Comparison of ENCODE assay signal across 9 cellular contexts in the genomic region with DNA sequence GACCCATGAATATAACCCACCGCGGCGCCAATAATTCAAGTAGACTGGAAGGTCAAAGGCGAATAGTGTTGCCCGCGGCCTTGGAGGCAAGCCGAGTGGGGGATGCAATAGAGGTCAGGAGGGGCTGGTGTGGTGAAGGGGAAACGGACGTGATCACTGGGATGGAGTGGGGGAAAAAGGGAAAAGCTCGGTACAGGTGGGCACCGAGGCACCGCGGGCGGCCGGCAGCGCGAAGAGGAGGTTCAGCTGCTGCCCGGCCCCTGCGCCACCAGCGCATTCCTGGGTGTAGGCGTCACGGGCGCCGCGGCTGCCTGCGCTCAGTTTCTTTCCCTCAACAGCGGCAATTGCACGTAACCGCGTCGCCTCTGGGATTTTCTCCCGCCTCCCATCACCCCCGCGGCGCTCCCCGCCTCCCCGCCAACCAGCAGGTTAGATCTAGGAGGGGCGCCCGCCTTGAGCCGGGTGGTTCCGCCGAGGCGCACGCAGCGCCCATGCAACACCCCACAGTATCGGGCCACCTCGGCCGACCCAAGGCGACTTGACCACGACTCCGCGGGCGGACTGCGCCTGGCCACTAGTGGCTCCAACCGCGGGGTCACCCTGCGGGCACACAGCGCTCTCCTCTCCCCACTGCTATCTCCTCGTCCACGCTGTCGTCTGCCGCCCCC. TPM values are rescaled to one million over a fixed set of nuclear protein-coding genes. Genes with fewer than 3 reads are reported as not detected.
A peak's percentile ranks its signal among the peaks of the same experiment; 100 is the strongest.
DNase-seq lines count a peak whose midpoint lies in the region; ATAC-seq, FAIRE-seq and TF ChIP-seq lines count a peak whose summit lies in the region.
"Had no signal": no experiment of that assay in that cellular context is flagged by ENCODE, and none has a peak within 500 bp of the region (broad histone marks: within the 10 kb centered on the region; RNA-seq: fewer than 3 reads in every experiment).

No MANE protein-coding gene starts in this region.

- TF ChIP-seq CTCF in Peyer's patch (IDR thresholded peaks at IDR 0.05) (peak in 3 of 6 experiments; percentile 5 to 28 (median 20)), endothelial cell of umbilical vein (IDR thresholded peaks at IDR 0.05; ENCODE audit: extremely low read depth in 1 of 2, insufficient read depth in 1 of 2, low read depth in 1 of 2, low read length in 2 of 2) (no peak)

- WGBS in mesodermal cell (ENCODE audit: insufficient coverage in 2 of 2), 2 experiments = 0 to 1% methylated on average over 42 to 48 of the region's 62 CpGs
- WGBS in urinary bladder = under 1% methylated on average over 62 of the region's 62 CpGs

- H3K36me3 Mint-ChIP-seq in activated naive CD8-positive, alpha-beta T cell treated with anti-CD3 and anti-CD28 coated beads for 36 hours = peaks cover 2% of the 10 kb centered on the region
- no peaks in the 10 kb centered on the region for H3K36me3 Mint-ChIP-seq in activated naive CD8-positive, alpha-beta T cell treated with anti-CD3 and anti-CD28 coated beads, Interleukin-2, amount 50 U/mL, for 24 hours (ENCODE audit: low read depth)

- CTCF ChIA-PET in endothelial cell of umbilical vein (lab: Charles Lee) = interaction anchor here (1.0 to 3.3 kb wide), 6 partner anchors 19 to 890 kb away, joined by 3 to 21 read pairs (median 6); no protein-coding TSS in a partner anchor

- H2AFZ ChIP-seq in endothelial cell of umbilical vein (ENCODE audit: low read depth, low read length) = no peak overlapping the region

- H3K4me2 ChIP-seq in endothelial cell of umbilical vein (ENCODE audit: insufficient read depth, low read length) = peak overlapping the region; percentile 100

- H3K9ac ChIP-seq in endothelial cell of umbilical vein (replicated peaks; ENCODE audit: extremely low read depth, insufficient read depth, low read length) = peak overlapping the region; percentile 99

- H4K20me1 ChIP-seq in endothelial cell of umbilical vein (replicated peaks; ENCODE audit: control insufficient read depth, extremely low read depth, insufficient read depth, low read length) = peaks cover 7% of the 10 kb centered on the region

- H3K27me3 ChIP-seq in Peyer's patch (no peaks in the 10 kb centered on the region), endothelial cell of umbilical vein (ENCODE audit: control insufficient read depth in 2 of 2, insufficient read depth in 2 of 2, low read length in 2 of 2) (no peaks in the 10 kb centered on the region)

- H3K9me1 ChIP-seq in endothelial cell of umbilical vein (replicated peaks; ENCODE audit: control insufficient read depth, extremely low read depth, insufficient read depth, low read length) = no peaks in the 10 kb centered on the region

- H3K27ac ChIP-seq in Peyer's patch = peak overlapping the region; percentile 64 to 96 (median 91)
- H3K27ac ChIP-seq in endothelial cell of umbilical vein (ENCODE audit: insufficient read depth, low read depth, low read length) = peak overlapping the region; percentile 85
- H3K27ac ChIP-seq in mesodermal cell (ENCODE audit: low read depth, low read length, severe bottlenecking) = peak overlapping the region; percentile 65
- H3K27ac ChIP-seq in urinary bladder (ENCODE audit: low read depth) = peak overlapping the region; percentile 96

- dilution Hi-C loops in endothelial cell of umbilical vein (cut with MboI; ENCODE audit: extremely low pct_ligation_motif_present, low sequenced_read_pairs) = loop anchor here (25.0 kb wide), 1 partner anchor 349 kb away; no protein-coding TSS in a partner anchor

- DNase-seq in activated naive CD8-positive, alpha-beta T cell treated with anti-CD3 and anti-CD28 coated beads for 36 hours = no peak
- DNase-seq in activated naive CD8-positive, alpha-beta T cell treated with anti-CD3 and anti-CD28 coated beads, Interleukin-2, amount 50 U/mL, for 24 hours = no peak
- DNase-seq in Peyer's patch (peak in 2 of 3 donors; percentile 82 to 87), endothelial cell of umbilical vein (ENCODE audit: low read depth, low spot score) (peak; percentile 60), NCI-H2029 (lab: John Stamatoyannopoulos, UW) (no peak)
- no peak for DNase-seq in stimulated activated CD4-positive, alpha-beta T cell treated with anti-CD3 and anti-CD28 coated beads, Interleukin-1b, Interleukin-23, amount 100 ng/mL, for 48 hours
- DNase-seq: activated T-cell treated with anti-CD3 and anti-CD28 coated beads, Interleukin-2, amount 50 U/mL, for 4 hours had no signal

- H3K79me2 ChIP-seq in endothelial cell of umbilical vein (ENCODE audit: control insufficient read depth, insufficient read depth, low read length) = peaks cover 63% of the 10 kb centered on the region

- TF ChIP-seq POLR2A in Peyer's patch (IDR thresholded peaks at IDR 0.05) (peak; percentile 53 to 69), endothelial cell of umbilical vein (IDR thresholded peaks at IDR 0.05; ENCODE audit: low read depth, low read length) (peak; percentile 33)

- no TSS peak for BruUV-seq in endothelial cell of umbilical vein (replicated peaks; lab: Mats Ljungman, UMichigan)

- H3K4me3 ChIP-seq in Peyer's patch = peak overlapping the region; percentile 37 to 92 (median 58)
- peak overlapping the region; percentile 87 to 97 (median 95) for H3K4me3 ChIP-seq in endothelial cell of umbilical vein (replicated peaks in 1 of 3; ENCODE audit: insufficient read depth in 1 of 3, low read depth in 1 of 3, low read length in 3 of 3)
- peak overlapping the region; percentile 73 for H3K4me3 ChIP-seq in mesodermal cell (ENCODE audit: extremely low read depth, insufficient read depth, low read length, poor library complexity, severe bottlenecking)
- H3K4me3 ChIP-seq in urinary bladder (ENCODE audit: low read depth, low read length) = peak overlapping the region; percentile 72

- H3K4me3 Mint-ChIP-seq in activated naive CD8-positive, alpha-beta T cell treated with anti-CD3 and anti-CD28 coated beads for 36 hours = peak overlapping the region; percentile 7
- H3K4me3 Mint-ChIP-seq in activated naive CD8-positive, alpha-beta T cell treated with anti-CD3 and anti-CD28 coated beads, Interleukin-2, amount 50 U/mL, for 24 hours = no peak overlapping the region
- H3K4me3 Mint-ChIP-seq: activated T-cell treated with anti-CD3 and anti-CD28 coated beads, Interleukin-2, amount 50 U/mL, for 4 hours had no signal

- peaks cover 0 to 30% (median 0%) of the 10 kb centered on the region in 4 donors for H3K4me1 ChIP-seq in Peyer's patch
- H3K4me1 ChIP-seq in endothelial cell of umbilical vein (ENCODE audit: control insufficient read depth, extremely low read depth, insufficient read depth, low read length) = peaks cover 34% of the 10 kb centered on the region
- H3K4me1 ChIP-seq in mesodermal cell (ENCODE audit: control insufficient read depth, insufficient read depth, low read length, poor library complexity, severe bottlenecking) = peaks cover 22% of the 10 kb centered on the region
- no peaks in the 10 kb centered on the region for H3K4me1 ChIP-seq in urinary bladder (ENCODE audit: insufficient read depth)

- H3K4me1 Mint-ChIP-seq in activated naive CD8-positive, alpha-beta T cell treated with anti-CD3 and anti-CD28 coated beads for 36 hours = peaks cover 9% of the 10 kb centered on the region
- H3K4me1 Mint-ChIP-seq in activated naive CD8-positive, alpha-beta T cell treated with anti-CD3 and anti-CD28 coated beads, Interleukin-2, amount 50 U/mL, for 24 hours = peaks cover 11% of the 10 kb centered on the region

- peaks cover 70% of the 10 kb centered on the region for H3K27me3 Mint-ChIP-seq in activated naive CD8-positive, alpha-beta T cell treated with anti-CD3 and anti-CD28 coated beads for 36 hours
- peaks cover 58% of the 10 kb centered on the region for H3K27me3 Mint-ChIP-seq in activated naive CD8-positive, alpha-beta T cell treated with anti-CD3 and anti-CD28 coated beads, Interleukin-2, amount 50 U/mL, for 24 hours

- ATAC-seq in activated naive CD8-positive, alpha-beta T cell treated with anti-CD3 and anti-CD28 coated beads, Interleukin-2, amount 50 U/mL, for 24 hours = no peak

- intact Hi-C loops in endothelial cell of umbilical vein (cut with micrococcal nuclease) = loop anchor here (1.0 to 10.0 kb wide), 14 partner anchors 9 to 837 kb away; no protein-coding TSS in a partner anchor

- no peaks in the 10 kb centered on the region for H3K9me3 ChIP-seq in Peyer's patch
- H3K9me3 ChIP-seq in endothelial cell of umbilical vein (replicated peaks; ENCODE audit: control insufficient read depth, insufficient read depth, low read length) = no peaks in the 10 kb centered on the region
- H3K9me3 ChIP-seq in mesodermal cell (ENCODE audit: control insufficient read depth, low read length) = no peaks in the 10 kb centered on the region

- no peak overlapping the region for H3K27ac Mint-ChIP-seq in activated naive CD8-positive, alpha-beta T cell treated with anti-CD3 and anti-CD28 coated beads for 36 hours
- H3K27ac Mint-ChIP-seq in activated naive CD8-positive, alpha-beta T cell treated with anti-CD3 and anti-CD28 coated beads, Interleukin-2, amount 50 U/mL, for 24 hours = no peak overlapping the region

- no peak for FAIRE-seq in endothelial cell of umbilical vein (lab: Jason Lieb, UNC)

- peaks cover 2% of the 10 kb centered on the region for H3K9me3 Mint-ChIP-seq in activated naive CD8-positive, alpha-beta T cell treated with anti-CD3 and anti-CD28 coated beads for 36 hours
- H3K9me3 Mint-ChIP-seq in activated naive CD8-positive, alpha-beta T cell treated with anti-CD3 and anti-CD28 coated beads, Interleukin-2, amount 50 U/mL, for 24 hours = no peaks in the 10 kb centered on the region
- H3K9me3 Mint-ChIP-seq: activated T-cell treated with anti-CD3 and anti-CD28 coated beads, Interleukin-2, amount 50 U/mL, for 4 hours had no signal

- POLR2A ChIA-PET in endothelial cell of umbilical vein (lab: Charles Lee) = interaction anchor here (1.4 to 2.4 kb wide), 3 partner anchors 11 to 345 kb away, joined by 4 to 15 read pairs (median 6); no protein-coding TSS in a partner anchor

- no peaks in the 10 kb centered on the region for H3K36me3 ChIP-seq in Peyer's patch
- H3K36me3 ChIP-seq in endothelial cell of umbilical vein (ENCODE audit: control insufficient read depth in 2 of 2, extremely low read depth in 1 of 2, insufficient read depth in 2 of 2, low read length in 2 of 2) = peaks cover 0 to 11% of the 10 kb centered on the region in 2 experiments
- peaks cover 34% of the 10 kb centered on the region for H3K36me3 ChIP-seq in mesodermal cell (ENCODE audit: control insufficient read depth, insufficient read depth, low read length)
- H3K36me3 ChIP-seq in urinary bladder (ENCODE audit: insufficient read depth) = no peaks in the 10 kb centered on the region

RNA-seq across cellular contexts. Expression of a gene that starts 1.5 kb away (rescaled TPM):
- total RNA-seq in activated naive CD8-positive, alpha-beta T cell treated with anti-CD3 and anti-CD28 coated beads for 36 hours = not detected
- total RNA-seq in Peyer's patch (10 to 100 TPM; 14.9 to 80.6 (median 46.7) TPM), endothelial cell of umbilical vein (132 and 158 TPM in 2 replicates), urinary bladder (139 TPM)
- polyA plus RNA-seq in endothelial cell of umbilical vein (53.3 and 57.1 TPM in 2 replicates), urinary bladder (45.0 TPM)
- polyA plus RNA-seq in endothelial cell of umbilical vein (2011; cell fraction: cytosol; rRNA removed) = 107 and 123 TPM in 2 replicates
- 175 and 179 TPM in 2 replicates for polyA plus RNA-seq in endothelial cell of umbilical vein (2011; cell fraction: nucleus; rRNA removed)
- 190 and 258 TPM in 2 replicates for polyA plus RNA-seq in endothelial cell of umbilical vein (2012)
- 260 and 272 TPM in 2 replicates for polyA minus RNA-seq in endothelial cell of umbilical vein
- polyA minus RNA-seq in endothelial cell of umbilical vein (2011; cell fraction: cytosol; rRNA and poly(A)+ RNA removed) = 15.0 TPM
- polyA minus RNA-seq in endothelial cell of umbilical vein (2011; cell fraction: nucleus; rRNA and poly(A)+ RNA removed) = 211 and 223 TPM in 2 replicates
- polyA plus RNA-seq in mesodermal cell (2013, experiment 1 of 2) = 41.8 TPM
- polyA plus RNA-seq in mesodermal cell (2013, experiment 2 of 2) = 44.6 TPM

Comparison
In these comparisons a context has a peak if more than half of its experiments do, and no peak if none do; other contexts are left out.
1. DNase-seq: peak in Peyer's patch (2 of 3) and endothelial cell of umbilical vein (single experiment); none in activated naive CD8-positive, alpha-beta T cell treated with anti-CD3 and anti-CD28 coated beads for 36 hours (single experiment), activated naive CD8-positive, alpha-beta T cell treated with anti-CD3 and anti-CD28 coated beads, Interleukin-2, amount 50 U/mL, for 24 hours (single experiment), NCI-H2029 (single experiment) and stimulated activated CD4-positive, alpha-beta T cell treated with anti-CD3 and anti-CD28 coated beads, Interleukin-1b, Interleukin-23, amount 100 ng/mL, for 48 hours (single experiment).
2. RNA of a gene that starts 1.5 kb away (total RNA-seq): 132 to 158 TPM in endothelial cell of umbilical vein, 139 TPM in urinary bladder (single experiment) and 14.9 to 80.6 TPM in Peyer's patch; not detected in activated naive CD8-positive, alpha-beta T cell treated with anti-CD3 and anti-CD28 coated beads for 36 hours; every median in the first group is over 10 times any median in the second.
3. Peak in every context shown above with its lines, with median percentiles within 50 percentile points of each other: H3K27ac ChIP-seq and H3K4me3 ChIP-seq.